Comparison of ENCODE assay signal across 1 cellular context in the genomic region with DNA sequence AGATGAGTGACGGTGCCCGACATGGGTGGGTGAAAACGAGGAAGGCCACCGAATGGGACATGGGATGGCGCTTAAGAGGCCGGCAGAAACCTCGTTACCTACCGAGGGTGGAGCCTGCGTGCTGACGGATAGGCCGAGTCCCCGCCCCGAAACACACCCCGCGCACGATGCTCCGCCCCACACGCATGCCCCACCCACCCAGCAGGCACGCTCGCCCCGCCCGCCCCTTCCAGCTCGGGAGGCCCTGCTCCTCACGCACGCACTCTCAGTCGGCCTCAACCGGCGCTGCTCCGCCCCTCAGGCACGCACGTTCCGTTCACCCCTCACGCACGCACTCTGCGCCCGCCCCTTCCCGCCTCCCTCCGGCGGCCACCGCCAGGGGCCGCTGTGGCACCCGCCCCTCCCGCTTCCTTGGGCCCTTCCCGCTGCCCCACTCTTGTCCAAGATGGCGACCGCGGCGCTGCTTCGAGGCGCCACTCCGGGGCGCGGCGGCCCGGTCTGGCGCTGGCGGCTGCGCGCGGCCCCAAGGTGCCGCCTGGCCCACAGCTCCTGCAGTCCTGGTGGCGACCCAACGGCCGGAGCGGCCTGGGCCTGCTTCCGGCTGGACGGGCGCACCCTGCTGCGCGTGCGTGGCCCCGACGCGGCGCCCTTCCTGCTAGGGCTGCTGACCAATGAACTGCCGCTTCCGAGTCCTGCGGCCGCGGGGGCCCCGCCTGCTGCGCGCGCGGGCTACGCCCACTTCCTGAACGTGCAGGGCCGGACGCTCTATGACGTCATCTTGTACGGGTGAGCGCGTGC.
TF ChIP-seq lines count a peak whose summit lies in the region.

TSS of gene IBA57 (plus strand) at position 433 of the 798 bp plus-strand sequence. CDS start at position 446, 13 bp downstream.

TF ChIP-seq in HEK293, 187 proteins besides CTCF, POLR2A, EP300 and RAD21 (continued from another document and continues in another):
- TF ChIP-seq, protein P1, sequence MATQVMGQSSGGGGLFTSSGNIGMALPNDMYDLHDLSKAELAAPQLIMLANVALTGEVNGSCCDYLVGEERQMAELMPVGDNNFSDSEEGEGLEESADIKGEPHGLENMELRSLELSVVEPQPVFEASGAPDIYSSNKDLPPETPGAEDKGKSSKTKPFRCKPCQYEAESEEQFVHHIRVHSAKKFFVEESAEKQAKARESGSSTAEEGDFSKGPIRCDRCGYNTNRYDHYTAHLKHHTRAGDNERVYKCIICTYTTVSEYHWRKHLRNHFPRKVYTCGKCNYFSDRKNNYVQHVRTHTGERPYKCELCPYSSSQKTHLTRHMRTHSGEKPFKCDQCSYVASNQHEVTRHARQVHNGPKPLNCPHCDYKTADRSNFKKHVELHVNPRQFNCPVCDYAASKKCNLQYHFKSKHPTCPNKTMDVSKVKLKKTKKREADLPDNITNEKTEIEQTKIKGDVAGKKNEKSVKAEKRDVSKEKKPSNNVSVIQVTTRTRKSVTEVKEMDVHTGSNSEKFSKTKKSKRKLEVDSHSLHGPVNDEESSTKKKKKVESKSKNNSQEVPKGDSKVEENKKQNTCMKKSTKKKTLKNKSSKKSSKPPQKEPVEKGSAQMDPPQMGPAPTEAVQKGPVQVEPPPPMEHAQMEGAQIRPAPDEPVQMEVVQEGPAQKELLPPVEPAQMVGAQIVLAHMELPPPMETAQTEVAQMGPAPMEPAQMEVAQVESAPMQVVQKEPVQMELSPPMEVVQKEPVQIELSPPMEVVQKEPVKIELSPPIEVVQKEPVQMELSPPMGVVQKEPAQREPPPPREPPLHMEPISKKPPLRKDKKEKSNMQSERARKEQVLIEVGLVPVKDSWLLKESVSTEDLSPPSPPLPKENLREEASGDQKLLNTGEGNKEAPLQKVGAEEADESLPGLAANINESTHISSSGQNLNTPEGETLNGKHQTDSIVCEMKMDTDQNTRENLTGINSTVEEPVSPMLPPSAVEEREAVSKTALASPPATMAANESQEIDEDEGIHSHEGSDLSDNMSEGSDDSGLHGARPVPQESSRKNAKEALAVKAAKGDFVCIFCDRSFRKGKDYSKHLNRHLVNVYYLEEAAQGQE (tag by site-specific recombination; IDR thresholded peaks at IDR 0.05), result 0 out of 2 replicates have a peak, but pooled peaks have one; percentile 9
- TF ChIP-seq ZNF221 (tag by site-specific recombination; IDR thresholded peaks at IDR 0.05; ENCODE audit: borderline replicate concordance), result peak; percentile 64; the same call in 1 of the 2 replicates
- no peak for TF ChIP-seq ZNF658 (tag by site-specific recombination; IDR thresholded peaks at IDR 0.05)
- TF ChIP-seq ZNF768 (tag by site-specific recombination; IDR thresholded peaks at IDR 0.05), result no peak
- no peak for TF ChIP-seq ZNF202 (tag by site-specific recombination; IDR thresholded peaks at IDR 0.05; ENCODE audit: borderline replicate concordance)
- TF ChIP-seq, protein P2, sequence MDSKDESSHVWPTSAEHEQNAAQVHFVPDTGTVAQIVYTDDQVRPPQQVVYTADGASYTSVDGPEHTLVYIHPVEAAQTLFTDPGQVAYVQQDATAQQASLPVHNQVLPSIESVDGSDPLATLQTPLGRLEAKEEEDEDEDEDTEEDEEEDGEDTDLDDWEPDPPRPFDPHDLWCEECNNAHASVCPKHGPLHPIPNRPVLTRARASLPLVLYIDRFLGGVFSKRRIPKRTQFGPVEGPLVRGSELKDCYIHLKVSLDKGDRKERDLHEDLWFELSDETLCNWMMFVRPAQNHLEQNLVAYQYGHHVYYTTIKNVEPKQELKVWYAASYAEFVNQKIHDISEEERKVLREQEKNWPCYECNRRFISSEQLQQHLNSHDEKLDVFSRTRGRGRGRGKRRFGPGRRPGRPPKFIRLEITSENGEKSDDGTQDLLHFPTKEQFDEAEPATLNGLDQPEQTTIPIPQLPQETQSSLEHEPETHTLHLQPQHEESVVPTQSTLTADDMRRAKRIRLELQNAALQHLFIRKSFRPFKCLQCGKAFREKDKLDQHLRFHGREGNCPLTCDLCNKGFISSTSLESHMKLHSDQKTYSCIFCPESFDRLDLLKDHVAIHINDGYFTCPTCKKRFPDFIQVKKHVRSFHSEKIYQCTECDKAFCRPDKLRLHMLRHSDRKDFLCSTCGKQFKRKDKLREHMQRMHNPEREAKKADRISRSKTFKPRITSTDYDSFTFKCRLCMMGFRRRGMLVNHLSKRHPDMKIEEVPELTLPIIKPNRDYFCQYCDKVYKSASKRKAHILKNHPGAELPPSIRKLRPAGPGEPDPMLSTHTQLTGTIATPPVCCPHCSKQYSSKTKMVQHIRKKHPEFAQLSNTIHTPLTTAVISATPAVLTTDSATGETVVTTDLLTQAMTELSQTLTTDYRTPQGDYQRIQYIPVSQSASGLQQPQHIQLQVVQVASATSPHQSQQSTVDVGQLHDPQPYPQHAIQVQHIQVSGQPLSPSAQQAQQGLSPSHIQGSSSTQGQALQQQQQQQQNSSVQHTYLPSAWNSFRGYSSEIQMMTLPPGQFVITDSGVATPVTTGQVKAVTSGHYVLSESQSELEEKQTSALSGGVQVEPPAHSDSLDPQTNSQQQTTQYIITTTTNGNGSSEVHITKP (tag by site-specific recombination; IDR thresholded peaks at IDR 0.05), result peak; percentile 90
- no peak; the same call in 1 of the 2 replicates for TF ChIP-seq INSM2 (tag by site-specific recombination; IDR thresholded peaks at IDR 0.05)
- TF ChIP-seq MEIS1 (CRISPR knock-in tag; IDR thresholded peaks at IDR 0.05; ENCODE audit: borderline replicate concordance), result no peak
- TF ChIP-seq, protein P3, sequence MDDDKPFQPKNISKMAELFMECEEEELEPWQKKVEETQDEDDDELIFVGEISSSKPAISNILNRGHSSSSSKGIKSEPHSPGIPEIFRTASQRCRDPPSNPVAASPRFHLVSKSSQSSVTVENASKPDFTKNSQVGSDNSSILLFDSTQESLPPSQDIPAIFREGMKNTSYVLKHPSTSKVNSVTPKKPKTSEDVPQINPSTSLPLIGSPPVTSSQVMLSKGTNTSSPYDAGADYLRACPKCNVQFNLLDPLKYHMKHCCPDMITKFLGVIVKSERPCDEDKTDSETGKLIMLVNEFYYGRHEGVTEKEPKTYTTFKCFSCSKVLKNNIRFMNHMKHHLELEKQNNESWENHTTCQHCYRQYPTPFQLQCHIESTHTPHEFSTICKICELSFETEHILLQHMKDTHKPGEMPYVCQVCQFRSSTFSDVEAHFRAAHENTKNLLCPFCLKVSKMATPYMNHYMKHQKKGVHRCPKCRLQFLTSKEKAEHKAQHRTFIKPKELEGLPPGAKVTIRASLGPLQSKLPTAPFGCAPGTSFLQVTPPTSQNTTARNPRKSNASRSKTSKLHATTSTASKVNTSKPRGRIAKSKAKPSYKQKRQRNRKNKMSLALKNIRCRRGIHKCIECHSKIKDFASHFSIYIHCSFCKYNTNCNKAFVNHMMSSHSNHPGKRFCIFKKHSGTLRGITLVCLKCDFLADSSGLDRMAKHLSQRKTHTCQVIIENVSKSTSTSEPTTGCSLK (tag by site-specific recombination; IDR thresholded peaks at IDR 0.05), result no peak
- TF ChIP-seq, protein P4, sequence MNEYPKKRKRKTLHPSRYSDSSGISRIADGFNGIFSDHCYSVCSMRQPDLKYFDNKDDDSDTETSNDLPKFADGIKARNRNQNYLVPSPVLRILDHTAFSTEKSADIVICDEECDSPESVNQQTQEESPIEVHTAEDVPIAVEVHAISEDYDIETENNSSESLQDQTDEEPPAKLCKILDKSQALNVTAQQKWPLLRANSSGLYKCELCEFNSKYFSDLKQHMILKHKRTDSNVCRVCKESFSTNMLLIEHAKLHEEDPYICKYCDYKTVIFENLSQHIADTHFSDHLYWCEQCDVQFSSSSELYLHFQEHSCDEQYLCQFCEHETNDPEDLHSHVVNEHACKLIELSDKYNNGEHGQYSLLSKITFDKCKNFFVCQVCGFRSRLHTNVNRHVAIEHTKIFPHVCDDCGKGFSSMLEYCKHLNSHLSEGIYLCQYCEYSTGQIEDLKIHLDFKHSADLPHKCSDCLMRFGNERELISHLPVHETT (tag by site-specific recombination; IDR thresholded peaks at IDR 0.05), result 0 out of 2 replicates have a peak, but pooled peaks have one; percentile 23
- TF ChIP-seq ZBTB44 (tag by site-specific recombination; IDR thresholded peaks at IDR 0.05), result peak; percentile 83
- TF ChIP-seq ZNF629 (tag by site-specific recombination; IDR thresholded peaks at IDR 0.05), result peak; percentile 100
- peak; percentile 93 for TF ChIP-seq KLF9 (tag by site-specific recombination; IDR thresholded peaks at IDR 0.05; ENCODE audit: low read depth)
- TF ChIP-seq ZNF391 (tag by site-specific recombination; IDR thresholded peaks at IDR 0.05; ENCODE audit: borderline replicate concordance, low read depth), result peak; percentile 56; the same call in 1 of the 2 replicates
- TF ChIP-seq ZXDB (tag by site-specific recombination; IDR thresholded peaks at IDR 0.05), result peak; percentile 89
- peak; percentile 99; the same call in 1 of the 2 replicates for TF ChIP-seq ZBTB8A (tag by site-specific recombination; IDR thresholded peaks at IDR 0.05)
- peak; percentile 69 for TF ChIP-seq ZFP69B (tag by site-specific recombination; IDR thresholded peaks at IDR 0.05)
- TF ChIP-seq, protein P5, sequence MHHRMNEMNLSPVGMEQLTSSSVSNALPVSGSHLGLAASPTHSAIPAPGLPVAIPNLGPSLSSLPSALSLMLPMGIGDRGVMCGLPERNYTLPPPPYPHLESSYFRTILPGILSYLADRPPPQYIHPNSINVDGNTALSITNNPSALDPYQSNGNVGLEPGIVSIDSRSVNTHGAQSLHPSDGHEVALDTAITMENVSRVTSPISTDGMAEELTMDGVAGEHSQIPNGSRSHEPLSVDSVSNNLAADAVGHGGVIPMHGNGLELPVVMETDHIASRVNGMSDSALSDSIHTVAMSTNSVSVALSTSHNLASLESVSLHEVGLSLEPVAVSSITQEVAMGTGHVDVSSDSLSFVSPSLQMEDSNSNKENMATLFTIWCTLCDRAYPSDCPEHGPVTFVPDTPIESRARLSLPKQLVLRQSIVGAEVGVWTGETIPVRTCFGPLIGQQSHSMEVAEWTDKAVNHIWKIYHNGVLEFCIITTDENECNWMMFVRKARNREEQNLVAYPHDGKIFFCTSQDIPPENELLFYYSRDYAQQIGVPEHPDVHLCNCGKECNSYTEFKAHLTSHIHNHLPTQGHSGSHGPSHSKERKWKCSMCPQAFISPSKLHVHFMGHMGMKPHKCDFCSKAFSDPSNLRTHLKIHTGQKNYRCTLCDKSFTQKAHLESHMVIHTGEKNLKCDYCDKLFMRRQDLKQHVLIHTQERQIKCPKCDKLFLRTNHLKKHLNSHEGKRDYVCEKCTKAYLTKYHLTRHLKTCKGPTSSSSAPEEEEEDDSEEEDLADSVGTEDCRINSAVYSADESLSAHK (tag by site-specific recombination; IDR thresholded peaks at IDR 0.05), result no peak; the same call in 1 of the 2 replicates
- no peak for TF ChIP-seq ZNF146 (tag by site-specific recombination; IDR thresholded peaks at IDR 0.05)
- TF ChIP-seq ZNF561 (tag by site-specific recombination; IDR thresholded peaks at IDR 0.05; ENCODE audit: borderline replicate concordance), result peak; percentile 100
- no peak for TF ChIP-seq HOXD13 (CRISPR knock-in tag; IDR thresholded peaks at IDR 0.05; ENCODE audit: borderline replicate concordance)
- TF ChIP-seq YY1 (tag by site-specific recombination; IDR thresholded peaks at IDR 0.05), result peak; percentile 98
- no peak for TF ChIP-seq ZNF514 (tag by site-specific recombination; IDR thresholded peaks at IDR 0.05)
- TF ChIP-seq ZEB2 (tag by site-specific recombination; IDR thresholded peaks at IDR 0.05), result peak; percentile 73; the same call in 1 of the 2 replicates
- TF ChIP-seq ZNF423 (tag by site-specific recombination; IDR thresholded peaks at IDR 0.05), result no peak
- no peak for TF ChIP-seq ZNF621 (tag by site-specific recombination; IDR thresholded peaks at IDR 0.05)
- TF ChIP-seq ZNF660 (tag by site-specific recombination; IDR thresholded peaks at IDR 0.05), result peak; percentile 98
- TF ChIP-seq KLF1 (tag by site-specific recombination; IDR thresholded peaks at IDR 0.05), result peak; percentile 96
